ENCODE assay signal across 1 cellular context in genomic region chr1:42484382-42484781, GRCh38.
TF ChIP-seq lines count a peak whose summit lies in the region.

No MANE protein-coding gene starts in this region.

TF ChIP-seq in GM23338, 12 proteins besides CTCF, POLR2A, EP300 and RAD21 (continued from another document):
- TF ChIP-seq, protein P1, sequence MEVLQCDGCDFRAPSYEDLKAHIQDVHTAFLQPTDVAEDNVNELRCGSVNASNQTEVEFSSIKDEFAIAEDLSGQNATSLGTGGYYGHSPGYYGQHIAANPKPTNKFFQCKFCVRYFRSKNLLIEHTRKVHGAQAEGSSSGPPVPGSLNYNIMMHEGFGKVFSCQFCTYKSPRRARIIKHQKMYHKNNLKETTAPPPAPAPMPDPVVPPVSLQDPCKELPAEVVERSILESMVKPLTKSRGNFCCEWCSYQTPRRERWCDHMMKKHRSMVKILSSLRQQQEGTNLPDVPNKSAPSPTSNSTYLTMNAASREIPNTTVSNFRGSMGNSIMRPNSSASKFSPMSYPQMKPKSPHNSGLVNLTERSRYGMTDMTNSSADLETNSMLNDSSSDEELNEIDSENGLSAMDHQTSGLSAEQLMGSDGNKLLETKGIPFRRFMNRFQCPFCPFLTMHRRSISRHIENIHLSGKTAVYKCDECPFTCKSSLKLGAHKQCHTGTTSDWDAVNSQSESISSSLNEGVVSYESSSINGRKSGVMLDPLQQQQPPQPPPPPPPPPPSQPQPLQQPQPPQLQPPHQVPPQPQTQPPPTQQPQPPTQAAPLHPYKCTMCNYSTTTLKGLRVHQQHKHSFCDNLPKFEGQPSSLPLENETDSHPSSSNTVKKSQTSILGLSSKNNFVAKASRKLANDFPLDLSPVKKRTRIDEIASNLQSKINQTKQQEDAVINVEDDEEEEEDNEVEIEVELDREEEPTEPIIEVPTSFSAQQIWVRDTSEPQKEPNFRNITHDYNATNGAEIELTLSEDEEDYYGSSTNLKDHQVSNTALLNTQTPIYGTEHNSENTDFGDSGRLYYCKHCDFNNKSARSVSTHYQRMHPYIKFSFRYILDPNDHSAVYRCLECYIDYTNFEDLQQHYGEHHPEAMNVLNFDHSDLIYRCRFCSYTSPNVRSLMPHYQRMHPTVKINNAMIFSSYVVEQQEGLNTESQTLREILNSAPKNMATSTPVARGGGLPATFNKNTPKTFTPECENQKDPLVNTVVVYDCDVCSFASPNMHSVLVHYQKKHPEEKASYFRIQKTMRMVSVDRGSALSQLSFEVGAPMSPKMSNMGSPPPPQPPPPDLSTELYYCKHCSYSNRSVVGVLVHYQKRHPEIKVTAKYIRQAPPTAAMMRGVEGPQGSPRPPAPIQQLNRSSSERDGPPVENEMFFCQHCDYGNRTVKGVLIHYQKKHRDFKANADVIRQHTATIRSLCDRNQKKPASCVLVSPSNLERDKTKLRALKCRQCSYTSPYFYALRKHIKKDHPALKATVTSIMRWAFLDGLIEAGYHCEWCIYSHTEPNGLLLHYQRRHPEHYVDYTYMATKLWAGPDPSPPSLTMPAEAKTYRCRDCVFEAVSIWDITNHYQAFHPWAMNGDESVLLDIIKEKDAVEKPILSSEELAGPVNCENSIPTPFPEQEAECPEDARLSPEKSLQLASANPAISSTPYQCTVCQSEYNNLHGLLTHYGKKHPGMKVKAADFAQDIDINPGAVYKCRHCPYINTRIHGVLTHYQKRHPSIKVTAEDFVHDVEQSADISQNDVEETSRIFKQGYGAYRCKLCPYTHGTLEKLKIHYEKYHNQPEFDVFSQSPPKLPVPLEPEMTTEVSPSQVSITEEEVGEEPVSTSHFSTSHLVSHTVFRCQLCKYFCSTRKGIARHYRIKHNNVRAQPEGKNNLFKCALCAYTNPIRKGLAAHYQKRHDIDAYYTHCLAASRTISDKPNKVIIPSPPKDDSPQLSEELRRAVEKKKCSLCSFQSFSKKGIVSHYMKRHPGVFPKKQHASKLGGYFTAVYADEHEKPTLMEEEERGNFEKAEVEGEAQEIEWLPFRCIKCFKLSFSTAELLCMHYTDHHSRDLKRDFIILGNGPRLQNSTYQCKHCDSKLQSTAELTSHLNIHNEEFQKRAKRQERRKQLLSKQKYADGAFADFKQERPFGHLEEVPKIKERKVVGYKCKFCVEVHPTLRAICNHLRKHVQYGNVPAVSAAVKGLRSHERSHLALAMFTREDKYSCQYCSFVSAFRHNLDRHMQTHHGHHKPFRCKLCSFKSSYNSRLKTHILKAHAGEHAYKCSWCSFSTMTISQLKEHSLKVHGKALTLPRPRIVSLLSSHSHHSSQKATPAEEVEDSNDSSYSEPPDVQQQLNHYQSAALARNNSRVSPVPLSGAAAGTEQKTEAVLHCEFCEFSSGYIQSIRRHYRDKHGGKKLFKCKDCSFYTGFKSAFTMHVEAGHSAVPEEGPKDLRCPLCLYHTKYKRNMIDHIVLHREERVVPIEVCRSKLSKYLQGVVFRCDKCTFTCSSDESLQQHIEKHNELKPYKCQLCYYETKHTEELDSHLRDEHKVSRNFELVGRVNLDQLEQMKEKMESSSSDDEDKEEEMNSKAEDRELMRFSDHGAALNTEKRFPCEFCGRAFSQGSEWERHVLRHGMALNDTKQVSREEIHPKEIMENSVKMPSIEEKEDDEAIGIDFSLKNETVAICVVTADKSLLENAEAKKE (CRISPR knock-in tag; IDR thresholded peaks at IDR 0.05) = no peak
- no peak for TF ChIP-seq ETS1 (IDR thresholded peaks at IDR 0.05)
- TF ChIP-seq POLR2AphosphoS5 (IDR thresholded peaks at IDR 0.05; ENCODE audit: low read depth) = no peak
